Comparison of ENCODE assay signal across 1 cellular context in genomic region chr10:117653170-117653515, GRCh38.
A peak's percentile ranks its signal among the peaks of the same experiment; 100 is the strongest.
TF ChIP-seq lines count a peak whose summit lies in the region.

No MANE protein-coding gene starts in this region.

TF ChIP-seq in A549, 52 proteins besides CTCF, POLR2A, EP300 and RAD21 (continued from another document):
- no peak for TF ChIP-seq USF2 (IDR thresholded peaks at IDR 0.05)
- no peak for TF ChIP-seq MYC (IDR thresholded peaks at IDR 0.05; ENCODE audit: borderline replicate concordance, low read length)
- TF ChIP-seq JUN (IDR thresholded peaks at IDR 0.05) = 0 out of 5 replicates have a peak, but pooled peaks of 1 of the 2 experiments have one; percentile 42
- TF ChIP-seq CBX8 (IDR thresholded peaks at IDR 0.05) = no peak
- no peak for TF ChIP-seq CHD4 (IDR thresholded peaks at IDR 0.05; ENCODE audit: borderline replicate concordance)
- no peak for TF ChIP-seq PHF8 (IDR thresholded peaks at IDR 0.05; ENCODE audit: borderline replicate concordance, low read depth)
- TF ChIP-seq PBX3 (IDR thresholded peaks at IDR 0.05) = no peak
- peak; percentile 96 for TF ChIP-seq FOSL2 (IDR thresholded peaks at IDR 0.05)
- TF ChIP-seq FOSL2 (CRISPR knock-in tag; IDR thresholded peaks at IDR 0.05) = peak; percentile 90
- TF ChIP-seq GATA3 (IDR thresholded peaks at IDR 0.05; ENCODE audit: borderline replicate concordance) = peak; percentile 30; the same call in 1 of the 2 replicates
- peak; percentile 29 to 64; a peak in 2 of 4 replicates for TF ChIP-seq CEBPB (IDR thresholded peaks at IDR 0.05)
- TF ChIP-seq TP53 (CRISPR knock-in tag; IDR thresholded peaks at IDR 0.05) = no peak
- TF ChIP-seq HMGXB4 (CRISPR knock-in tag; IDR thresholded peaks at IDR 0.05; ENCODE audit: borderline replicate concordance) = no peak
- TF ChIP-seq MAX (IDR thresholded peaks at IDR 0.05) = peak; percentile 58; the same call in 1 of the 2 replicates
- TF ChIP-seq ZSCAN20 (CRISPR knock-in tag; IDR thresholded peaks at IDR 0.05) = no peak
- TF ChIP-seq E2F6 (IDR thresholded peaks at IDR 0.05; ENCODE audit: borderline replicate concordance, low read depth) = no peak
- no peak for TF ChIP-seq EHMT2 (IDR thresholded peaks at IDR 0.05; ENCODE audit: low read depth)
